ENCODE assay signal across 8 cellular contexts in genomic region chr2:1140389-1141003, GRCh38.
A peak's percentile ranks its signal among the peaks of the same experiment; 100 is the strongest.
DNase-seq lines count a peak whose midpoint lies in the region; ATAC-seq and TF ChIP-seq lines count a peak whose summit lies in the region.

No MANE protein-coding gene starts in this region.

- H3K27me3 ChIP-seq in WERI-Rb-1 (ENCODE audit: insufficient read depth, low read depth, severe bottlenecking) = no peaks in the 10 kb centered on the region
- H3K27me3 ChIP-seq in colonic mucosa = no peaks in the 10 kb centered on the region

- TF ChIP-seq CTCF in GM12875 (IDR thresholded peaks at IDR 0.05; ENCODE audit: borderline replicate concordance, insufficient read depth, low read depth, low read length) = peak; percentile 88
- TF ChIP-seq CTCF in WERI-Rb-1 (IDR thresholded peaks at IDR 0.05; ENCODE audit: low read depth, low read length) = peak; percentile 98
- TF ChIP-seq CTCF in colonic mucosa (IDR thresholded peaks at IDR 0.05) = peak; percentile 92

- peak overlapping the region in 1 of 8 donors; percentile 41 for H3K4me3 Mint-ChIP-seq in naive B cell

- DNase-seq in WERI-Rb-1 (peak; percentile 66), colonic mucosa (no peak), naive B cell (peak; percentile 37), midbrain (lab: John Stamatoyannopoulos, UW) (no peak), NCI-H187 treated with DMSO at 0.1 percent for 48 hours (lab: John Stamatoyannopoulos, UW) (no peak), OCI-M2 (lab: John Stamatoyannopoulos, UW; ENCODE audit: unreplicated experiment) (no peak)

- H3K9me3 Mint-ChIP-seq in naive B cell = peaks cover 2 to 17% (median 8%) of the 10 kb centered on the region in 7 donors

- H3K27ac Mint-ChIP-seq in naive B cell = no peak overlapping the region

- H3K27ac ChIP-seq in WERI-Rb-1 (no peak overlapping the region), colonic mucosa (no peak overlapping the region)

- H3K4me1 Mint-ChIP-seq in naive B cell = peaks cover 0 to 12% (median 11%) of the 10 kb centered on the region in 3 donors

- H3K9me3 ChIP-seq in WERI-Rb-1 (ENCODE audit: severe bottlenecking) = no peaks in the 10 kb centered on the region
- H3K9me3 ChIP-seq in colonic mucosa = no peaks in the 10 kb centered on the region

- H3K36me3 ChIP-seq in WERI-Rb-1 = no peaks in the 10 kb centered on the region
- no peaks in the 10 kb centered on the region for H3K36me3 ChIP-seq in colonic mucosa

- no peaks in the 10 kb centered on the region for H3K4me1 ChIP-seq in colonic mucosa

- peaks cover 0 to 39% (median 16%) of the 10 kb centered on the region in 3 donors for H3K27me3 Mint-ChIP-seq in naive B cell

- peaks cover 0 to 9% of the 10 kb centered on the region in 2 donors for H3K36me3 Mint-ChIP-seq in naive B cell

- intact Hi-C loops in colonic mucosa (cut with DNase I) = loop anchor here (10.0 kb wide), 1 partner anchor 286 kb away; no protein-coding TSS in a partner anchor

- H3K9ac ChIP-seq in colonic mucosa (ENCODE audit: low read depth in 2 of 2, low read length in 2 of 2) = no peak overlapping the region

- peak; percentile 56 for ATAC-seq in HG03045 (IDR thresholded peaks at IDR 0.05; ENCODE audit: unreplicated experiment)
- ATAC-seq in naive B cell (ENCODE audit: low read depth in 2 of 2) = peak; percentile 21 to 66

- H3K4me3 ChIP-seq in GM12875 (ENCODE audit: low read depth, low read length) (no peak overlapping the region), WERI-Rb-1 (ENCODE audit: low read depth, low read length) (no peak overlapping the region), colonic mucosa (no peak overlapping the region)

Comparison
In these comparisons a context has a peak if more than half of its experiments do, and no peak if none do; other contexts are left out.
1. DNase-seq: peak in WERI-Rb-1 (single experiment) and naive B cell (single experiment); none in colonic mucosa (single experiment), midbrain (single experiment), NCI-H187 treated with DMSO at 0.1 percent for 48 hours (single experiment) and OCI-M2 (single experiment).
2. Peak in every context shown above with its lines, with median percentiles within 50 percentile points of each other: CTCF ChIP-seq.